In genomic region chr5:50856720-50857119, GRCh38 we compare ENCODE assay signal across 9 cellular contexts.
DNase-seq lines count a peak whose midpoint lies in the region; ATAC-seq and TF ChIP-seq lines count a peak whose summit lies in the region.
"Had no signal": no experiment of that assay in that cellular context is flagged by ENCODE, and none has a peak within 500 bp of the region (broad histone marks: within the 10 kb centered on the region; RNA-seq: fewer than 3 reads in every experiment).

No MANE protein-coding gene starts in this region.

- TF ChIP-seq POLR2A in Peyer's patch (IDR thresholded peaks at IDR 0.05): no peak

- H3K9me3 ChIP-seq in Peyer's patch: no peaks in the 10 kb centered on the region

- no peaks in the 10 kb centered on the region for H3K36me3 ChIP-seq in Peyer's patch

- in situ Hi-C loops in G401 (cut with HindIII; ENCODE audit: low sequenced_read_pairs): no loop called here

- no peak overlapping the region for H3K4me3 ChIP-seq in Peyer's patch

- H3K27me3 ChIP-seq in Peyer's patch: no peaks in the 10 kb centered on the region

- TF ChIP-seq CTCF in Peyer's patch (IDR thresholded peaks at IDR 0.05): no peak

- peak; percentile 80 for ATAC-seq in GM18502 (IDR thresholded peaks at IDR 0.05; ENCODE audit: poor library complexity, unreplicated experiment)
- peak; percentile 72 for ATAC-seq in GM21515 (IDR thresholded peaks at IDR 0.05; ENCODE audit: unreplicated experiment)
- peak; percentile 61 for ATAC-seq in HG03196 (IDR thresholded peaks at IDR 0.05; ENCODE audit: unreplicated experiment)
- ATAC-seq: Right ventricle myocardium inferior had no signal

- peak overlapping the region in 1 of 4 donors; percentile 50 for H3K27ac ChIP-seq in Peyer's patch

- DNase-seq in SIG-M5 treated with dmso at 0.1 percent for 504 hours (lab: John Stamatoyannopoulos, UW; ENCODE audit: unreplicated experiment) (peak; percentile 75), Peyer's patch (no peak), cerebellar cortex (ENCODE audit: low spot score) (no peak), G401 (ENCODE audit: low spot score) (no peak), NCI-H187 treated with DMSO at 0.1 percent for 48 hours (lab: John Stamatoyannopoulos, UW) (no peak)

- peaks cover 0 to 7% (median 0%) of the 10 kb centered on the region in 4 donors for H3K4me1 ChIP-seq in Peyer's patch
